ENCODE assay signal across 30 cellular contexts in genomic region chr11:93522448-93522847, GRCh38. TPM values are rescaled to one million over a fixed set of nuclear protein-coding genes. Genes with fewer than 3 reads are reported as not detected.
DNase-seq lines count a peak whose midpoint lies in the region; ATAC-seq and TF ChIP-seq lines count a peak whose summit lies in the region.
"Had no signal": no experiment of that assay in that cellular context is flagged by ENCODE, and none has a peak within 500 bp of the region (broad histone marks: within the 10 kb centered on the region; RNA-seq: fewer than 3 reads in every experiment).

No MANE protein-coding gene starts in this region.

- H3K79me2 ChIP-seq in DND-41 (ENCODE audit: insufficient read depth, low read length): 0 out of 2 replicates have a peak, but pooled peaks cover under 1% of the 10 kb centered on the region

- peak overlapping the region; percentile 7 for H3K4me3 Mint-ChIP-seq in T-helper 17 cell
- H3K4me3 Mint-ChIP-seq: activated naive CD8-positive, alpha-beta T cell; HFFc6 had no signal

- H3K9me3 ChIP-seq in BLaER1 treated with 17β-estradiol and CSF1 and Interleukin-3, amounts not matched to agents 10 nM and 100 nM (replicated peaks in 1 of 11): no peaks in the 10 kb centered on the region
- H3K9me3 ChIP-seq in DND-41 (ENCODE audit: insufficient read depth, low read length, severe bottlenecking) (no peaks in the 10 kb centered on the region), T-helper 17 cell (ENCODE audit: control insufficient read depth, low read length, poor library complexity, severe bottlenecking) (no peaks in the 10 kb centered on the region), mucosa of descending colon (no peaks in the 10 kb centered on the region)
- H3K9me3 ChIP-seq: esophagus squamous epithelium, heart right ventricle, neutrophil, SJSA1, spleen, stomach, vagina had no signal

- no peak overlapping the region for H2AFZ ChIP-seq in DND-41 (ENCODE audit: low read depth, low read length)
- H2AFZ ChIP-seq: GM23248 had no signal

- no peak for TF ChIP-seq CTCF in DND-41 (IDR thresholded peaks at IDR 0.05; ENCODE audit: borderline replicate concordance, extremely low read depth, low read length, poor library complexity, severe bottlenecking)
- TF ChIP-seq CTCF in mucosa of descending colon (IDR thresholded peaks at IDR 0.05): no peak

- no peak for ATAC-seq in DND-41 (ENCODE audit: insufficient read depth, low read depth)
- ATAC-seq in T-helper 17 cell: no peak
- peak; percentile 33 for ATAC-seq in mucosa of descending colon
- no peak for ATAC-seq in GM21619 (IDR thresholded peaks at IDR 0.05; ENCODE audit: unreplicated experiment)
- ATAC-seq in GM21723 (IDR thresholded peaks at IDR 0.05; ENCODE audit: unreplicated experiment): no peak
- no peak for ATAC-seq in HG03571 (IDR thresholded peaks at IDR 0.05; ENCODE audit: unreplicated experiment)
- ATAC-seq: foreskin keratinocyte, heart right ventricle, left ventricle myocardium superior, right cardiac atrium had no signal

- H3K4me2 ChIP-seq in BLaER1 treated with 17β-estradiol and CSF1 and Interleukin-3, amounts not matched to agents 10 nM and 100 nM: peak overlapping the region in 8 of 11 experiments; percentile 10 to 98 (median 89); a peak in 14 of 22 replicates
- H3K4me2 ChIP-seq in DND-41 (ENCODE audit: insufficient read depth, low read length): no peak overlapping the region

- H3K4me1 Mint-ChIP-seq in T-helper 17 cell: peaks cover 74% of the 10 kb centered on the region

- no peak overlapping the region for H3K4me3 ChIP-seq in BLaER1 treated with 17β-estradiol and CSF1 and Interleukin-3, amounts not matched to agents 10 nM and 100 nM
- H3K4me3 ChIP-seq in DND-41 (ENCODE audit: low read depth in 1 of 2, low read length in 2 of 2) (no peak overlapping the region), mucosa of descending colon (no peak overlapping the region)
- H3K4me3 ChIP-seq: esophagus squamous epithelium, GM23248, heart right ventricle, SJSA1, spleen, stomach, vagina had no signal

- DNase-seq in DND-41: no peak
- no peak for DNase-seq in T-helper 17 cell
- no peak for DNase-seq in mucosa of descending colon
- DNase-seq: activated CD4-positive, CD25-positive, alpha-beta regulatory T cell treated with anti-CD3 and anti-CD28 coated beads, Interleukin-2, amount 50 U/mL, for 72 hours; activated effector memory CD4-positive, alpha-beta T cell treated with anti-CD3 and anti-CD28 coated beads, Interleukin-2, amount 50 U/mL, for 16 hours; COR-L47; DMS53; esophagus squamous epithelium; foreskin keratinocyte; GM23248; heart right ventricle; HFFc6; IMR-90; left ventricle myocardium superior; NCI-H1048; NCI-H1694; NCI-H526 treated with DMSO at 0.1 percent for 48 hours; right cardiac atrium; RPMI8226; spleen; stimulated activated CD4-positive, alpha-beta T cell treated with anti-CD3 and anti-CD28 coated beads, Interleukin-2, amount 100 ng/mL, for 24 hours; stomach had no signal

- peaks cover 0 to 31% (median 0%) of the 10 kb centered on the region in 11 experiments; a peak in 3 of 22 replicates for H3K27me3 ChIP-seq in BLaER1 treated with 17β-estradiol and CSF1 and Interleukin-3, amounts not matched to agents 10 nM and 100 nM
- H3K27me3 ChIP-seq in DND-41 (ENCODE audit: insufficient read depth, low read length, poor library complexity): no peaks in the 10 kb centered on the region
- H3K27me3 ChIP-seq: esophagus squamous epithelium, foreskin keratinocyte, heart right ventricle, neutrophil, SJSA1, spleen, stomach, vagina had no signal

- H3K4me1 ChIP-seq in BLaER1 treated with 17β-estradiol and CSF1 and Interleukin-3, amounts not matched to agents 10 nM and 100 nM: peaks cover 67 to 84% (median 76%) of the 10 kb centered on the region in 10 experiments
- H3K4me1 ChIP-seq in DND-41 (ENCODE audit: insufficient read depth, low read length) (peaks cover 64% of the 10 kb centered on the region), mucosa of descending colon (ENCODE audit: low read depth) (peaks cover 17% of the 10 kb centered on the region)
- H3K4me1 ChIP-seq: SJSA1 had no signal

- peaks cover 0 to 27% (median 0%) of the 10 kb centered on the region in 11 experiments; a peak in 3 of 22 replicates for H4K20me1 ChIP-seq in BLaER1 treated with 17β-estradiol and CSF1 and Interleukin-3, amounts not matched to agents 10 nM and 100 nM
- H4K20me1 ChIP-seq in DND-41 (ENCODE audit: insufficient read depth, low read length): peaks cover 4% of the 10 kb centered on the region; the same call in 1 of the 2 replicates

- peak overlapping the region in 4 of 11 experiments; percentile 26 to 91 (median 60); a peak in 4 of 22 replicates for H3K27ac ChIP-seq in BLaER1 treated with 17β-estradiol and CSF1 and Interleukin-3, amounts not matched to agents 10 nM and 100 nM
- peak overlapping the region; percentile 38; the same call in 1 of the 2 replicates for H3K27ac ChIP-seq in DND-41 (ENCODE audit: low read length)
- H3K27ac ChIP-seq: esophagus squamous epithelium, foreskin keratinocyte, GM23248, neutrophil, SJSA1, vagina had no signal

- intact Hi-C loops in mucosa of descending colon (cut with DNase I, micrococcal nuclease): no loop called here

- no peaks in the 10 kb centered on the region; a peak in 1 of 22 replicates for H3K36me3 ChIP-seq in BLaER1 treated with 17β-estradiol and CSF1 and Interleukin-3, amounts not matched to agents 10 nM and 100 nM
- H3K36me3 ChIP-seq in DND-41 (ENCODE audit: insufficient read depth, low read length) (no peaks in the 10 kb centered on the region), mucosa of descending colon (ENCODE audit: low read depth) (no peaks in the 10 kb centered on the region)
- H3K36me3 ChIP-seq: esophagus squamous epithelium, heart right ventricle, neutrophil, SJSA1, spleen, stomach, vagina had no signal

- peaks cover 2% of the 10 kb centered on the region for H3K36me3 Mint-ChIP-seq in T-helper 17 cell (ENCODE audit: low read depth)
- H3K36me3 Mint-ChIP-seq: activated naive CD8-positive, alpha-beta T cell had no signal

- H3K9ac ChIP-seq in BLaER1 treated with 17β-estradiol and CSF1 and Interleukin-3, amounts not matched to agents 10 nM and 100 nM: no peak overlapping the region
- H3K9ac ChIP-seq in DND-41 (ENCODE audit: low read depth, low read length): no peak overlapping the region
- H3K9ac ChIP-seq: GM23248 had no signal

- peak overlapping the region; percentile 95 for H3K27ac Mint-ChIP-seq in T-helper 17 cell
- H3K27ac Mint-ChIP-seq: activated naive CD8-positive, alpha-beta T cell; HFFc6 had no signal

- H3K27me3 Mint-ChIP-seq in T-helper 17 cell: no peaks in the 10 kb centered on the region
- H3K27me3 Mint-ChIP-seq: activated naive CD8-positive, alpha-beta T cell had no signal

RNA-seq across cellular contexts. Expression of gene SMCO4, which starts 20.7 kb away (rescaled TPM):
- 1 to 10 TPM; 6.6 to 8.9 TPM for total RNA-seq in T-helper 17 cell
- 10 to 100 TPM; 37.5 to 75.4 (median 41.5) TPM for total RNA-seq in mucosa of descending colon
